10 cellular contexts compared by ENCODE assay signal in genomic region chr1:2415337-2415736, GRCh38. TPM values are rescaled to one million over a fixed set of nuclear protein-coding genes. Genes with fewer than 3 reads are reported as not detected.
A peak's percentile ranks its signal among the peaks of the same experiment; 100 is the strongest.
DNase-seq lines count a peak whose midpoint lies in the region; ATAC-seq and TF ChIP-seq lines count a peak whose summit lies in the region.
"Had no signal": no experiment of that assay in that cellular context is flagged by ENCODE, and none has a peak within 500 bp of the region (broad histone marks: within the 10 kb centered on the region; RNA-seq: fewer than 3 reads in every experiment).

No MANE protein-coding gene starts in this region.

- peaks cover 46 to 57% (median 53%) of the 10 kb centered on the region in 10 experiments for H3K4me1 ChIP-seq in BLaER1 treated with 17β-estradiol and CSF1 and Interleukin-3, amounts not matched to agents 10 nM and 100 nM

- peaks cover 0 to 15% (median 0%) of the 10 kb centered on the region in 11 experiments; a peak in 7 of 22 replicates for H4K20me1 ChIP-seq in BLaER1 treated with 17β-estradiol and CSF1 and Interleukin-3, amounts not matched to agents 10 nM and 100 nM

- ATAC-seq in naive B cell (ENCODE audit: low read depth in 2 of 2) (no peak), GM18502 (IDR thresholded peaks at IDR 0.05; ENCODE audit: poor library complexity, unreplicated experiment) (no peak), HG03469 (IDR thresholded peaks at IDR 0.05; ENCODE audit: unreplicated experiment) (no peak), esophagus mucosa (no peak)
- ATAC-seq: HCT116 had no signal

- H3K4me3 ChIP-seq in BLaER1 treated with 17β-estradiol and CSF1 and Interleukin-3, amounts not matched to agents 10 nM and 100 nM = no peak overlapping the region

- H3K27me3 Mint-ChIP-seq in Calu3 (ENCODE audit: unreplicated experiment) (no peaks in the 10 kb centered on the region), naive B cell (peaks cover 0 to 9% (median 0%) of the 10 kb centered on the region in 3 donors)
- no peaks in the 10 kb centered on the region for H3K27me3 Mint-ChIP-seq in activated T-cell treated with anti-CD3 and anti-CD28 coated beads, Interleukin-2, amount 50 U/mL, for 24 hours

- H3K27ac Mint-ChIP-seq in Calu3 (ENCODE audit: unreplicated experiment) (peak overlapping the region; percentile 60), naive B cell (peak overlapping the region in 4 of 6 donors; percentile 27 to 93 (median 62))
- H3K27ac Mint-ChIP-seq in activated T-cell treated with anti-CD3 and anti-CD28 coated beads, Interleukin-2, amount 50 U/mL, for 24 hours = peak overlapping the region; percentile 82

- CTCF ChIA-PET in Calu3 (lab: Charles Lee) = interaction anchor here (0.6 to 1.9 kb wide), 7 partner anchors 31 to 373 kb away, joined by 3 to 19 read pairs (median 4); partner anchors contain the start of gene PANK4

- DNase-seq in Calu3 (no peak), naive B cell (no peak), iPS-NIHi11 (ENCODE audit: low spot score) (no peak)
- no peak for DNase-seq in activated T-cell treated with anti-CD3 and anti-CD28 coated beads, Interleukin-2, amount 50 U/mL, for 24 hours
- DNase-seq: NCI-H1092 had no signal

- no peaks in the 10 kb centered on the region for H3K9me3 ChIP-seq in BLaER1 treated with 17β-estradiol and CSF1 and Interleukin-3, amounts not matched to agents 10 nM and 100 nM (replicated peaks in 1 of 11)

- H3K27ac ChIP-seq in BLaER1 treated with 17β-estradiol and CSF1 and Interleukin-3, amounts not matched to agents 10 nM and 100 nM = no peak overlapping the region

- H3K9me3 Mint-ChIP-seq in Calu3 (ENCODE audit: low read depth, unreplicated experiment) = no peaks in the 10 kb centered on the region
- no peaks in the 10 kb centered on the region for H3K9me3 Mint-ChIP-seq in activated T-cell treated with anti-CD3 and anti-CD28 coated beads, Interleukin-2, amount 50 U/mL, for 24 hours
- no peaks in the 10 kb centered on the region for H3K9me3 Mint-ChIP-seq in naive B cell

- H3K4me1 Mint-ChIP-seq in Calu3 (ENCODE audit: low read depth, unreplicated experiment) (peaks cover 26% of the 10 kb centered on the region), naive B cell (peaks cover 25 to 37% (median 35%) of the 10 kb centered on the region in 3 donors)
- H3K4me1 Mint-ChIP-seq in activated T-cell treated with anti-CD3 and anti-CD28 coated beads, Interleukin-2, amount 50 U/mL, for 24 hours (ENCODE audit: low read depth) = peaks cover 45% of the 10 kb centered on the region

- peaks cover 57% of the 10 kb centered on the region for H3K36me3 Mint-ChIP-seq in Calu3 (ENCODE audit: insufficient read depth, unreplicated experiment)
- peaks cover 14% of the 10 kb centered on the region for H3K36me3 Mint-ChIP-seq in activated T-cell treated with anti-CD3 and anti-CD28 coated beads, Interleukin-2, amount 50 U/mL, for 24 hours (ENCODE audit: low read depth)
- no peaks in the 10 kb centered on the region for H3K36me3 Mint-ChIP-seq in naive B cell

- H3K4me3 Mint-ChIP-seq in Calu3 (ENCODE audit: low read depth, unreplicated experiment) = peak overlapping the region; percentile 76
- H3K4me3 Mint-ChIP-seq in activated T-cell treated with anti-CD3 and anti-CD28 coated beads, Interleukin-2, amount 50 U/mL, for 24 hours = peak overlapping the region; percentile 84
- peak overlapping the region; percentile 45 to 86 (median 82) for H3K4me3 Mint-ChIP-seq in naive B cell

- H3K4me2 ChIP-seq in BLaER1 treated with 17β-estradiol and CSF1 and Interleukin-3, amounts not matched to agents 10 nM and 100 nM = peak overlapping the region; percentile 55 to 100 (median 100)

- H3K36me3 ChIP-seq in BLaER1 treated with 17β-estradiol and CSF1 and Interleukin-3, amounts not matched to agents 10 nM and 100 nM = peaks cover 0 to 3% (median 0%) of the 10 kb centered on the region in 11 experiments; a peak in 3 of 22 replicates

- H3K27me3 ChIP-seq in BLaER1 treated with 17β-estradiol and CSF1 and Interleukin-3, amounts not matched to agents 10 nM and 100 nM = peaks cover 0 to 28% (median 9%) of the 10 kb centered on the region in 11 experiments; a peak in 16 of 22 replicates

- TF ChIP-seq CTCF in Calu3 (IDR thresholded peaks at IDR 0.05; ENCODE audit: unreplicated experiment) = no peak

- intact Hi-C loops in Calu3 (cut with micrococcal nuclease; ENCODE audit: unreplicated experiment) = no loop called here

- no TSS peak for BruUV-seq in Calu3 (replicated peaks; lab: Mats Ljungman, UMichigan)

- peak overlapping the region in 2 of 11 experiments; percentile 1 to 16; a peak in 2 of 22 replicates for H3K9ac ChIP-seq in BLaER1 treated with 17β-estradiol and CSF1 and Interleukin-3, amounts not matched to agents 10 nM and 100 nM

RNA-seq across cellular contexts. Expression of gene PEX10, which starts 3.0 kb away (rescaled TPM):
- total RNA-seq in Calu3 (2022) (22.3 and 24.0 TPM in 2 replicates), esophagus mucosa (17.7 TPM)
- polyA plus RNA-seq in naive B cell (ENCODE audit: low read depth in 6 of 6) = 10 to 100 TPM; 10.7 to 24.1 (median 15.1) TPM

RNA-seq across cellular contexts. Expression of gene RER1, which starts 23.7 kb away (rescaled TPM):
- total RNA-seq in Calu3 (2022) = 118 and 120 TPM in 2 replicates
- polyA plus RNA-seq in naive B cell (ENCODE audit: low read depth in 6 of 6) = 100 to 1,000 TPM; 116 to 129 (median 121) TPM
- total RNA-seq in esophagus mucosa = 167 TPM

RNA-seq across cellular contexts. Expression of gene MORN1, which starts 24.0 kb away (rescaled TPM):
- total RNA-seq in Calu3 (2022) (23.2 and 25.9 TPM in 2 replicates), esophagus mucosa (8.4 TPM)
- 1 to 10 TPM in 5 of 6 donors, under 1 TPM in 1; 0.29 to 7.1 (median 6.1) TPM for polyA plus RNA-seq in naive B cell (ENCODE audit: low read depth in 6 of 6)
